ENCODE assay signal across 1 cellular context in genomic region chrX:151984328-151984727, GRCh38.
TF ChIP-seq lines count a peak whose summit lies in the region.

No MANE protein-coding gene starts in this region.

TF ChIP-seq in K562, 482 proteins besides CTCF, POLR2A, EP300 and RAD21 (continued from another document):
- no peak for TF ChIP-seq ZNF398 (CRISPR knock-in tag; IDR thresholded peaks at IDR 0.05)
- no peak for TF ChIP-seq PHTF2 (CRISPR knock-in tag; IDR thresholded peaks at IDR 0.05)
- TF ChIP-seq CBFB (CRISPR knock-in tag; IDR thresholded peaks at IDR 0.05), result no peak
- no peak for TF ChIP-seq POU5F1 (IDR thresholded peaks at IDR 0.05; ENCODE audit: borderline replicate concordance, low read depth, low read length, partially characterized antibody)
- no peak for TF ChIP-seq ZNF583 (CRISPR knock-in tag; IDR thresholded peaks at IDR 0.05)
- peak; percentile 63; the same call in 1 of the 2 replicates for TF ChIP-seq ZBTB17 (CRISPR knock-in tag; IDR thresholded peaks at IDR 0.05)
- 0 out of 2 replicates have a peak, but pooled peaks have one; percentile 46 for TF ChIP-seq DMBX1 (CRISPR knock-in tag; IDR thresholded peaks at IDR 0.05; ENCODE audit: borderline replicate concordance)
- TF ChIP-seq KLF6 (CRISPR knock-in tag; IDR thresholded peaks at IDR 0.05; ENCODE audit: borderline replicate concordance), result no peak
- no peak for TF ChIP-seq REST (CRISPR knock-in tag; IDR thresholded peaks at IDR 0.05; ENCODE audit: low read depth)
- 0 out of 2 replicates have a peak, but pooled peaks have one; percentile 4 for TF ChIP-seq ZNF766 (CRISPR knock-in tag; conservative IDR thresholded peaks at IDR 0.05)
- no peak for TF ChIP-seq KAT2B (IDR thresholded peaks at IDR 0.05; ENCODE audit: low read depth, low read length)
- TF ChIP-seq SMARCA4 (IDR thresholded peaks at IDR 0.05), result peak; percentile 51; the same call in 1 of the 2 replicates
- TF ChIP-seq SOX6 (IDR thresholded peaks at IDR 0.05), result peak; percentile 89
- no peak for TF ChIP-seq TBP (optimal IDR thresholded peaks at IDR 0.05; ENCODE audit: low read depth, low read length)
- TF ChIP-seq, protein P1, sequence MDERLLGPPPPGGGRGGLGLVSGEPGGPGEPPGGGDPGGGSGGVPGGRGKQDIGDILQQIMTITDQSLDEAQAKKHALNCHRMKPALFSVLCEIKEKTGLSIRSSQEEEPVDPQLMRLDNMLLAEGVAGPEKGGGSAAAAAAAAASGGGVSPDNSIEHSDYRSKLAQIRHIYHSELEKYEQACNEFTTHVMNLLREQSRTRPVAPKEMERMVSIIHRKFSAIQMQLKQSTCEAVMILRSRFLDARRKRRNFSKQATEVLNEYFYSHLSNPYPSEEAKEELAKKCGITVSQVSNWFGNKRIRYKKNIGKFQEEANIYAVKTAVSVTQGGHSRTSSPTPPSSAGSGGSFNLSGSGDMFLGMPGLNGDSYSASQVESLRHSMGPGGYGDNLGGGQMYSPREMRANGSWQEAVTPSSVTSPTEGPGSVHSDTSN (CRISPR knock-in tag; IDR thresholded peaks at IDR 0.05; ENCODE audit: low read depth), result no peak
- TF ChIP-seq, protein P1 (tag; conservative IDR thresholded peaks at IDR 0.05; ENCODE audit: low read depth), result no peak
- TF ChIP-seq MBD2 (IDR thresholded peaks at IDR 0.05; ENCODE audit: borderline replicate concordance, low read depth), result no peak
- TF ChIP-seq JUND (IDR thresholded peaks at IDR 0.05; ENCODE audit: borderline replicate concordance, low read depth, low read length), result peak; percentile 52; the same call in 1 of the 2 replicates
- peak; percentile 18; the same call in 1 of the 3 replicates for TF ChIP-seq JUND (tag; IDR thresholded peaks at IDR 0.05; ENCODE audit: borderline replicate concordance, low read depth, low read length)
- no peak for TF ChIP-seq ARNT (IDR thresholded peaks at IDR 0.05)
- TF ChIP-seq PTBP1 (IDR thresholded peaks at IDR 0.05; ENCODE audit: low read depth, low read length), result no peak
- TF ChIP-seq KDM1A (IDR thresholded peaks at IDR 0.05), result no peak
- peak; percentile 66 for TF ChIP-seq GABPA (tag; conservative IDR thresholded peaks at IDR 0.05; ENCODE audit: low read depth)
- TF ChIP-seq SAFB (IDR thresholded peaks at IDR 0.05; ENCODE audit: borderline replicate concordance, low read depth, low read length), result no peak
- peak; percentile 47 for TF ChIP-seq ATF3 (IDR thresholded peaks at IDR 0.05)
- no peak for TF ChIP-seq ATF3 (CRISPR knock-in tag; conservative IDR thresholded peaks at IDR 0.05)
- TF ChIP-seq POLR2AphosphoS2 (IDR thresholded peaks at IDR 0.05; ENCODE audit: low read length), result no peak
- no peak for TF ChIP-seq SMAD2 (IDR thresholded peaks at IDR 0.05; ENCODE audit: low read depth, low read length)
- peak; percentile 36; the same call in 1 of the 2 replicates for TF ChIP-seq SMAD4 (CRISPR knock-in tag; conservative IDR thresholded peaks at IDR 0.05)
- peak; percentile 84 for TF ChIP-seq FOSL1 (tag; conservative IDR thresholded peaks at IDR 0.05)
- TF ChIP-seq NUFIP1 (IDR thresholded peaks at IDR 0.05; ENCODE audit: partially characterized antibody), result no peak
- peak; percentile 40 for TF ChIP-seq HDAC3 (IDR thresholded peaks at IDR 0.05; ENCODE audit: borderline replicate concordance, partially characterized antibody)
- TF ChIP-seq ZNF830 (CRISPR knock-in tag; IDR thresholded peaks at IDR 0.05), result no peak
- TF ChIP-seq EGR1 (conservative IDR thresholded peaks at IDR 0.05), result peak; percentile 54
- TF ChIP-seq NCOA2 (IDR thresholded peaks at IDR 0.05; ENCODE audit: partially characterized antibody in 2 of 2), result no peak
- TF ChIP-seq FOXK1 (CRISPR knock-in tag; IDR thresholded peaks at IDR 0.05; ENCODE audit: borderline replicate concordance), result no peak
- TF ChIP-seq SIX5 (IDR thresholded peaks at IDR 0.05; ENCODE audit: borderline replicate concordance in 1 of 2, insufficient read depth in 1 of 2, low read depth in 1 of 2, low read length in 2 of 2), result no peak
- TF ChIP-seq ELF1 (tag; IDR thresholded peaks at IDR 0.05), result peak; percentile 49; the same call in 1 of the 2 replicates
- 0 out of 4 replicates have a peak, but pooled peaks of 1 of the 2 experiments have one; percentile 24 for TF ChIP-seq TBL1XR1 (IDR thresholded peaks at IDR 0.05; ENCODE audit: low read length in 2 of 2)
- TF ChIP-seq PPARD (CRISPR knock-in tag; IDR thresholded peaks at IDR 0.05), result no peak
- no peak for TF ChIP-seq HLTF (IDR thresholded peaks at IDR 0.05)
- no peak for TF ChIP-seq MNT (conservative IDR thresholded peaks at IDR 0.05)
- no peak for TF ChIP-seq EHMT2 (IDR thresholded peaks at IDR 0.05)
